ENCODE assay signal across 15 cellular contexts in genomic region chr6:126633362-126633761, GRCh38.
"Had no signal": no experiment of that assay in that cellular context is flagged by ENCODE, and none has a peak within 500 bp of the region (broad histone marks: within the 10 kb centered on the region; RNA-seq: fewer than 3 reads in every experiment).

No MANE protein-coding gene starts in this region.

- H3K27ac ChIP-seq: cardiac muscle cell, esophagus muscularis mucosa, gastrocnemius medialis, heart right ventricle, psoas muscle, right lobe of liver, upper lobe of right lung had no signal

- H3K36me3 ChIP-seq: cardiac muscle cell, esophagus muscularis mucosa, gastrocnemius medialis, heart right ventricle, right lobe of liver, upper lobe of right lung had no signal

- H3K9me3 ChIP-seq: esophagus muscularis mucosa, gastrocnemius medialis, heart right ventricle, psoas muscle, right lobe of liver, upper lobe of right lung had no signal

- H3K4me3 ChIP-seq: cardiac muscle cell, esophagus muscularis mucosa, gastrocnemius medialis, heart right ventricle, psoas muscle, right lobe of liver, upper lobe of right lung had no signal

- ATAC-seq: activated CD4-positive, CD25-positive, alpha-beta regulatory T cell treated with anti-CD3 and anti-CD28 coated beads, Interleukin-2, amount 50 U/mL, for 24 hours; gastrocnemius medialis; heart right ventricle; left colon; psoas muscle; right lobe of liver; stimulated activated naive CD8-positive, alpha-beta T cell treated with anti-CD3 and anti-CD28 coated beads, Interleukin-15, amount 100 ng/mL, for 72 hours; T-cell; upper lobe of right lung had no signal

- DNase-seq: activated naive CD4-positive, alpha-beta T cell; activated T-cell treated with anti-CD3 and anti-CD28 coated beads for 4 hours; gastrocnemius medialis; heart right ventricle; left colon; nephron progenitor cell; psoas muscle; right lobe of liver; stimulated activated naive CD8-positive, alpha-beta T cell treated with anti-CD3 and anti-CD28 coated beads, Interleukin-15, amount 100 ng/mL, for 72 hours; T-cell; T-helper 9 cell; upper lobe of right lung had no signal

- H3K27me3 ChIP-seq: cardiac muscle cell, esophagus muscularis mucosa, gastrocnemius medialis, heart right ventricle, right lobe of liver, upper lobe of right lung had no signal

- H3K4me1 ChIP-seq: gastrocnemius medialis, heart right ventricle, psoas muscle, right lobe of liver, upper lobe of right lung had no signal
